In the genomic region with DNA sequence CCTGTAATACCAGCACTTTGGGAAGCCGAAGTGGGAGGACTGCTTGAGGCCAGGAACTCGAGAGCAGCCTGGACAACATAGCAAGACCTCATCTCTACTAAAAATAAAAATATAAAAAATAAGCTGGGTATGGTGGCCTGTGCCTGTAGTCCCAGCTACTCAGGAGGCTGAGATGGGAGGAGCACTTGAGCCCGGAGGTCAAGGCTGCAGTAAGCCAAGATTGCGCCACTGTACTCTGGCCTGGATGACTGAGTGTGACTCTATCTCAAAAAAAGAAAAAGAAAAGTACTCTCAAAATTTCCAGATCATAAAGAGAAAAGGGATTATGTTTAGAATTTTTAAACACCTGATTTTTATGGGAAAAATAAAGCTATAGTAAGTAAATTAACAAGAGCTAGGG, we compare ENCODE assay signal across 3 cellular contexts.
A peak's percentile ranks its signal among the peaks of the same experiment; 100 is the strongest.
TF ChIP-seq lines count a peak whose summit lies in the region.

No MANE protein-coding gene starts in this region.

TF ChIP-seq in HepG2, 621 proteins besides CTCF, POLR2A, EP300 and RAD21 (continues in another document):
- TF ChIP-seq ZNF263 (CRISPR knock-in tag; IDR thresholded peaks at IDR 0.05) = 0 out of 2 replicates have a peak, but pooled peaks have one; percentile 28
- 0 out of 2 replicates have a peak, but pooled peaks have one; percentile 7 for TF ChIP-seq HNF4G (IDR thresholded peaks at IDR 0.05; ENCODE audit: borderline replicate concordance, low read depth, low read length)
- no peak for TF ChIP-seq HNF4G (CRISPR knock-in tag; IDR thresholded peaks at IDR 0.05; ENCODE audit: borderline replicate concordance, low read depth)
- TF ChIP-seq, protein P1, sequence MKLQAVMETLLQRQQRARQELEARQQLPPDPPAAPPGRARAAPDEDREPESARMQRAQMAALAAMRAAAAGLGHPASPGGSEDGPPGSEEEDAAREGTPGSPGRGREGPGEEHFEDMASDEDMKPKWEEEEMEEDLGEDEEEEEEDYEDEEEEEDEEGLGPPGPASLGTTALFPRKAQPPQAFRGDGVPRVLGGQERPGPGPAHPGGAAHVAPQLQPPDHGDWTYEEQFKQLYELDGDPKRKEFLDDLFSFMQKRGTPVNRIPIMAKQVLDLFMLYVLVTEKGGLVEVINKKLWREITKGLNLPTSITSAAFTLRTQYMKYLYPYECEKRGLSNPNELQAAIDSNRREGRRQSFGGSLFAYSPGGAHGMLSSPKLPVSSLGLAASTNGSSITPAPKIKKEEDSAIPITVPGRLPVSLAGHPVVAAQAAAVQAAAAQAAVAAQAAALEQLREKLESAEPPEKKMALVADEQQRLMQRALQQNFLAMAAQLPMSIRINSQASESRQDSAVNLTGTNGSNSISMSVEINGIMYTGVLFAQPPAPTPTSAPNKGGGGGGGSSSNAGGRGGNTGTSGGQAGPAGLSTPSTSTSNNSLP (IDR thresholded peaks at IDR 0.05; ENCODE audit: low read depth, low read length) = no peak
- TF ChIP-seq HNF4A (CRISPR knock-in tag; IDR thresholded peaks at IDR 0.05) = peak; percentile 41; the same call in 1 of the 2 replicates
- TF ChIP-seq, protein P2, sequence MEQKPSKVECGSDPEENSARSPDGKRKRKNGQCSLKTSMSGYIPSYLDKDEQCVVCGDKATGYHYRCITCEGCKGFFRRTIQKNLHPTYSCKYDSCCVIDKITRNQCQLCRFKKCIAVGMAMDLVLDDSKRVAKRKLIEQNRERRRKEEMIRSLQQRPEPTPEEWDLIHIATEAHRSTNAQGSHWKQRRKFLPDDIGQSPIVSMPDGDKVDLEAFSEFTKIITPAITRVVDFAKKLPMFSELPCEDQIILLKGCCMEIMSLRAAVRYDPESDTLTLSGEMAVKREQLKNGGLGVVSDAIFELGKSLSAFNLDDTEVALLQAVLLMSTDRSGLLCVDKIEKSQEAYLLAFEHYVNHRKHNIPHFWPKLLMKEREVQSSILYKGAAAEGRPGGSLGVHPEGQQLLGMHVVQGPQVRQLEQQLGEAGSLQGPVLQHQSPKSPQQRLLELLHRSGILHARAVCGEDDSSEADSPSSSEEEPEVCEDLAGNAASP (CRISPR knock-in tag; IDR thresholded peaks at IDR 0.05; ENCODE audit: borderline replicate concordance) = no peak
- TF ChIP-seq SP5 (CRISPR knock-in tag; IDR thresholded peaks at IDR 0.05; ENCODE audit: borderline replicate concordance, low read depth) = peak; percentile 62; the same call in 1 of the 2 replicates
- TF ChIP-seq SMARCE1 (IDR thresholded peaks at IDR 0.05; ENCODE audit: borderline replicate concordance) = no peak
- peak; percentile 16; the same call in 1 of the 2 replicates for TF ChIP-seq CEBPB (IDR thresholded peaks at IDR 0.05; ENCODE audit: borderline replicate concordance, low read depth, low read length)
- TF ChIP-seq TRIM24 (CRISPR knock-in tag; IDR thresholded peaks at IDR 0.05) = no peak
- no peak for TF ChIP-seq CENPX (CRISPR knock-in tag; IDR thresholded peaks at IDR 0.05)
- TF ChIP-seq TFDP2 (CRISPR knock-in tag; IDR thresholded peaks at IDR 0.05) = no peak
- 0 out of 2 replicates have a peak, but pooled peaks have one; percentile 25 for TF ChIP-seq CEBPG (CRISPR knock-in tag; IDR thresholded peaks at IDR 0.05)

TF ChIP-seq in K562, 482 proteins besides CTCF, POLR2A, EP300 and RAD21:
- TF ChIP-seq CEBPB (tag; IDR thresholded peaks at IDR 0.05) (0 out of 2 replicates have a peak, but pooled peaks have one; percentile 25), CCAR2 (IDR thresholded peaks at IDR 0.05; ENCODE audit: low read depth, low read length) (no peak)

TF ChIP-seq in WTC11, 78 proteins besides CTCF, POLR2A, EP300 and RAD21:
- TF ChIP-seq KAT7 (CRISPR knock-in tag; IDR thresholded peaks at IDR 0.05; ENCODE audit: borderline replicate concordance) (no peak), NR3C1 (CRISPR knock-in tag; conservative IDR thresholded peaks at IDR 0.05; ENCODE audit: low read depth) (no peak), ATF3 (CRISPR knock-in tag; conservative IDR thresholded peaks at IDR 0.05) (no peak), ZNF281 (CRISPR knock-in tag; IDR thresholded peaks at IDR 0.05) (no peak), ETV6 (CRISPR knock-in tag; IDR thresholded peaks at IDR 0.05) (no peak)
TF ChIP-seq in WTC11: peak in this region for 0.
